19 cellular contexts compared by ENCODE assay signal in the genomic region with DNA sequence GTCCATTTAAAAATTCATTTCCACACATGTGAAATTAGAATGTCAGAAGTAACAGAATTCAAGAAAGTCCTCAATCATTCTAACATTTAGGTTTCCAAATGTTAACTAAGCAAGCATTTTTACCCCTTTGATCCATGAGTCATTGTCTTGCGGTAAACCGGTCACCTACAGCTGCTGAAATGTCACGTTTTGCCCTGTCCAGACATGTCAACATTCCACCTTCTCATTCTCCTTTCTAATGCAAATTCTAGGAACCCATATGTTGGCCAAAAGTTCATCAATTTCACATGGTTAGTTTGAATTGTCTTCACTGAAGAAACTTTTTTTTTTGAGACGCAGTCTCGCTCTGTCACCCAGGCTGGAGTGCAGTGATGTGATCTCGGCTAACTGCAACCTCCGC.
DNase-seq lines count a peak whose midpoint lies in the region; ATAC-seq and FAIRE-seq lines count a peak whose summit lies in the region.
"Had no signal": no experiment of that assay in that cellular context is flagged by ENCODE, and none has a peak within 500 bp of the region (broad histone marks: within the 10 kb centered on the region; RNA-seq: fewer than 3 reads in every experiment).

No MANE protein-coding gene starts in this region.

- ATAC-seq in activated naive CD8-positive, alpha-beta T cell treated with anti-CD3 and anti-CD28 coated beads, Interleukin-2, amount 10 ng/mL, durations not matched to agents 7 days and 5 days (ENCODE audit: low read depth): no peak
- ATAC-seq: GM23338, Panc1 had no signal

- H3K27ac Mint-ChIP-seq in activated naive CD4-positive, alpha-beta T cell treated with anti-CD3 and anti-CD28 coated beads for 36 hours: peak overlapping the region; percentile 70
- H3K27ac Mint-ChIP-seq in activated naive CD4-positive, alpha-beta T cell treated with anti-CD3 and anti-CD28 coated beads, Interleukin-2, amount 10 ng/mL, durations not matched to agents 7 days and 5 days: no peak overlapping the region
- H3K27ac Mint-ChIP-seq in activated naive CD8-positive, alpha-beta T cell treated with anti-CD3 and anti-CD28 coated beads, Interleukin-2, amount 10 ng/mL, durations not matched to agents 7 days and 5 days: no peak overlapping the region
- H3K27ac Mint-ChIP-seq: activated T-helper 2 cell treated with anti-CD3 and anti-CD28 coated beads, Interferon-gamma antibody, Interleukin-2, Interleukin-4, amounts not matched to agents 10 μg/mL and 5 μg/mL and 100 μg/mL, durations not matched to agents 14 hours and 24 hours and 36 hours; GM23338; naive B cell had no signal

- H3K9me3 Mint-ChIP-seq in activated naive CD4-positive, alpha-beta T cell treated with anti-CD3 and anti-CD28 coated beads for 36 hours: peaks cover 6% of the 10 kb centered on the region
- H3K9me3 Mint-ChIP-seq in activated naive CD4-positive, alpha-beta T cell treated with anti-CD3 and anti-CD28 coated beads, Interleukin-2, amount 10 ng/mL, durations not matched to agents 7 days and 5 days: peaks cover 9% of the 10 kb centered on the region
- no peaks in the 10 kb centered on the region for H3K9me3 Mint-ChIP-seq in activated naive CD8-positive, alpha-beta T cell treated with anti-CD3 and anti-CD28 coated beads, Interleukin-2, amount 10 ng/mL, durations not matched to agents 7 days and 5 days
- H3K9me3 Mint-ChIP-seq: GM23338 had no signal

- no peaks in the 10 kb centered on the region for H3K27me3 Mint-ChIP-seq in activated naive CD4-positive, alpha-beta T cell treated with anti-CD3 and anti-CD28 coated beads for 36 hours (ENCODE audit: low read depth)
- H3K27me3 Mint-ChIP-seq in activated naive CD4-positive, alpha-beta T cell treated with anti-CD3 and anti-CD28 coated beads, Interleukin-2, amount 10 ng/mL, durations not matched to agents 7 days and 5 days: no peaks in the 10 kb centered on the region
- no peaks in the 10 kb centered on the region for H3K27me3 Mint-ChIP-seq in activated naive CD8-positive, alpha-beta T cell treated with anti-CD3 and anti-CD28 coated beads, Interleukin-2, amount 10 ng/mL, durations not matched to agents 7 days and 5 days

- peak; percentile 58 for DNase-seq in activated naive CD4-positive, alpha-beta T cell treated with anti-CD3 and anti-CD28 coated beads for 36 hours
- no peak for DNase-seq in activated naive CD4-positive, alpha-beta T cell treated with anti-CD3 and anti-CD28 coated beads, Interleukin-2, amount 10 ng/mL, durations not matched to agents 7 days and 5 days
- peak; percentile 78 for DNase-seq in M059J (ENCODE audit: low read depth)
- no peak for DNase-seq in activated naive CD8-positive, alpha-beta T cell treated with anti-CD3 and anti-CD28 coated beads, Interleukin-2, amount 10 ng/mL, durations not matched to agents 7 days and 5 days
- peak; percentile 19 for DNase-seq in renal cortical epithelial cell (ENCODE audit: low read depth)
- no peak for DNase-seq in HUDEP-2 (lab: John Stamatoyannopoulos, UW; ENCODE audit: unreplicated experiment in 76 of 76)
- no peak for DNase-seq in posterior vena cava (ENCODE audit: low spot score)
- DNase-seq in RCC 7860 (ENCODE audit: low spot score): no peak
- DNase-seq: effector CD8-positive, alpha-beta T cell; MG63; naive B cell; NCI-H2081; NCI-H526; retina; SW 1271; upper lobe of left lung had no signal

- CTCF ChIA-PET in activated naive CD4-positive, alpha-beta T cell treated with anti-CD3 and anti-CD28 coated beads for 36 hours (lab: Charles Lee): no interaction called here
- CTCF ChIA-PET in activated naive CD4-positive, alpha-beta T cell treated with anti-CD3 and anti-CD28 coated beads, Interleukin-2, amount 10 ng/mL, durations not matched to agents 7 days and 5 days (lab: Charles Lee): interaction anchor here (1.1 kb wide), 1 partner anchor 27 kb away, joined by 4 read pairs; no protein-coding TSS in a partner anchor

- POLR2A ChIA-PET in activated naive CD8-positive, alpha-beta T cell treated with anti-CD3 and anti-CD28 coated beads, Interleukin-2, amount 10 ng/mL, durations not matched to agents 7 days and 5 days (lab: Charles Lee): interaction anchor here (1.0 kb wide), 1 partner anchor 8 kb away, joined by 4 read pairs; no protein-coding TSS in a partner anchor

- peaks cover 21% of the 10 kb centered on the region for H3K36me3 Mint-ChIP-seq in activated naive CD4-positive, alpha-beta T cell treated with anti-CD3 and anti-CD28 coated beads for 36 hours (ENCODE audit: low read depth)
- H3K36me3 Mint-ChIP-seq in activated naive CD4-positive, alpha-beta T cell treated with anti-CD3 and anti-CD28 coated beads, Interleukin-2, amount 10 ng/mL, durations not matched to agents 7 days and 5 days: peaks cover 33% of the 10 kb centered on the region
- H3K36me3 Mint-ChIP-seq in activated naive CD8-positive, alpha-beta T cell treated with anti-CD3 and anti-CD28 coated beads, Interleukin-2, amount 10 ng/mL, durations not matched to agents 7 days and 5 days: peaks cover 36% of the 10 kb centered on the region
- H3K36me3 Mint-ChIP-seq: naive B cell had no signal

- H3K4me1 Mint-ChIP-seq in activated naive CD4-positive, alpha-beta T cell treated with anti-CD3 and anti-CD28 coated beads for 36 hours (ENCODE audit: low read depth): peaks cover 78% of the 10 kb centered on the region
- peaks cover 61% of the 10 kb centered on the region for H3K4me1 Mint-ChIP-seq in activated naive CD4-positive, alpha-beta T cell treated with anti-CD3 and anti-CD28 coated beads, Interleukin-2, amount 10 ng/mL, durations not matched to agents 7 days and 5 days
- H3K4me1 Mint-ChIP-seq in activated naive CD8-positive, alpha-beta T cell treated with anti-CD3 and anti-CD28 coated beads, Interleukin-2, amount 10 ng/mL, durations not matched to agents 7 days and 5 days: peaks cover 49% of the 10 kb centered on the region
- H3K4me1 Mint-ChIP-seq: naive B cell had no signal

- H3K4me3 Mint-ChIP-seq in activated naive CD4-positive, alpha-beta T cell treated with anti-CD3 and anti-CD28 coated beads for 36 hours: peak overlapping the region; percentile 52
- no peak overlapping the region for H3K4me3 Mint-ChIP-seq in activated naive CD4-positive, alpha-beta T cell treated with anti-CD3 and anti-CD28 coated beads, Interleukin-2, amount 10 ng/mL, durations not matched to agents 7 days and 5 days
- H3K4me3 Mint-ChIP-seq in activated naive CD8-positive, alpha-beta T cell treated with anti-CD3 and anti-CD28 coated beads, Interleukin-2, amount 10 ng/mL, durations not matched to agents 7 days and 5 days: peak overlapping the region; percentile 31
- H3K4me3 Mint-ChIP-seq: GM23338, naive B cell had no signal

- FAIRE-seq in RCC 7860 (lab: Jason Lieb, UNC): no peak

- intact Hi-C loops in activated naive CD4-positive, alpha-beta T cell treated with anti-CD3 and anti-CD28 coated beads for 36 hours (cut with micrococcal nuclease): no loop called here
- intact Hi-C loops in posterior vena cava (cut with DNase I): no loop called here

Comparison
In these comparisons a context has a peak if more than half of its experiments do, and no peak if none do; other contexts are left out.
1. DNase-seq: peak in activated naive CD4-positive, alpha-beta T cell treated with anti-CD3 and anti-CD28 coated beads for 36 hours (single experiment), M059J (single experiment) and renal cortical epithelial cell (single experiment); none in activated naive CD4-positive, alpha-beta T cell treated with anti-CD3 and anti-CD28 coated beads, Interleukin-2, amount 10 ng/mL, durations not matched to agents 7 days and 5 days (single experiment), activated naive CD8-positive, alpha-beta T cell treated with anti-CD3 and anti-CD28 coated beads, Interleukin-2, amount 10 ng/mL, durations not matched to agents 7 days and 5 days (single experiment), HUDEP-2 (0 of 76), posterior vena cava (single experiment) and RCC 7860 (single experiment).